Comparison of ENCODE assay signal across 14 cellular contexts in the genomic region with DNA sequence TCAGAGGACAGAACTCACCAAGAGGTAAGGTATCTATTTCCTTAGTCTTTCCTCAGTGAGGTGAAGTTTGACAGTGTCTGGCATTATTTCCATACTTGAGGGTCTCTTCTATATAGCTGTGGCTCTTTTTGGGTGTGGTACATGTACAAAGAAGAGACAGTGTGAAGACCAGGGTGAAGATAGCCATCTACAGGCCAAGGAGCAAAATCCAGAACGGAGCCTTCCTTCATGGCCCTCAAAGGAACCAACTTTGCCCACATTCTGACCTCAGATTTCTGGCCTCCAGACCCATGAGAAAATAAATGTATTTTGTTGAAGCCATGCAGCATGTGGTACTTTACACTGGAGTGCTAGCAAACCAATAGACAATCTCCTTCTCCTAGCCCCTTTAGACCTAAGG.
"Had no signal": no experiment of that assay in that cellular context is flagged by ENCODE, and none has a peak within 500 bp of the region (broad histone marks: within the 10 kb centered on the region; RNA-seq: fewer than 3 reads in every experiment).

No MANE protein-coding gene starts in this region.

- H3K27me3 ChIP-seq: gastroesophageal sphincter, thyroid gland, vagina had no signal

- H3K9ac ChIP-seq: parathyroid adenoma had no signal

- H3K9me3 ChIP-seq: gastroesophageal sphincter, thyroid gland, vagina had no signal

- H3K4me1 ChIP-seq: gastroesophageal sphincter, parathyroid adenoma, thyroid gland, vagina had no signal

- H3K27ac Mint-ChIP-seq: activated CD4-positive, alpha-beta memory T cell treated with anti-CD3 and anti-CD28 coated beads for 36 hours; T-helper 2 cell treated with Interferon-gamma antibody and Interleukin-4, amounts not matched to agents 5 μg/mL and 100 μg/mL, for 36 hours had no signal

- H3K9me3 Mint-ChIP-seq: activated CD4-positive, alpha-beta memory T cell treated with anti-CD3 and anti-CD28 coated beads for 36 hours; T-helper 2 cell treated with Interferon-gamma antibody and Interleukin-4, amounts not matched to agents 5 μg/mL and 100 μg/mL, for 36 hours had no signal

- H3K79me2 ChIP-seq: parathyroid adenoma had no signal

- H3K27me3 Mint-ChIP-seq: activated CD4-positive, alpha-beta memory T cell treated with anti-CD3 and anti-CD28 coated beads for 36 hours had no signal

- H2AFZ ChIP-seq: parathyroid adenoma had no signal

- H3K4me3 ChIP-seq: coronary artery, gastroesophageal sphincter, thyroid gland, vagina had no signal

- H3K36me3 Mint-ChIP-seq: activated CD4-positive, alpha-beta memory T cell treated with anti-CD3 and anti-CD28 coated beads for 36 hours had no signal

- ATAC-seq: gastroesophageal sphincter, left ventricle myocardium superior had no signal

- H3K36me3 ChIP-seq: gastroesophageal sphincter, thyroid gland, vagina had no signal

- H3K4me3 Mint-ChIP-seq: activated CD4-positive, alpha-beta memory T cell treated with anti-CD3 and anti-CD28 coated beads for 36 hours; T-helper 2 cell treated with Interferon-gamma antibody and Interleukin-4, amounts not matched to agents 5 μg/mL and 100 μg/mL, for 36 hours had no signal

- H3K27ac ChIP-seq: coronary artery, gastroesophageal sphincter, parathyroid adenoma, thyroid gland, vagina had no signal

- DNase-seq: activated CD4-positive, alpha-beta memory T cell treated with anti-CD3 and anti-CD28 coated beads for 36 hours; activated CD4-positive, alpha-beta T cell treated with anti-CD3 and anti-CD28 coated beads for 1 hour; activated T-cell treated with anti-CD3 and anti-CD28 coated beads, Interleukin-2, amount 50 U/mL, for 48 hours; central memory CD4-positive, alpha-beta T cell; effector CD8-positive, alpha-beta T cell; left ventricle myocardium superior; stimulated activated CD4-positive, alpha-beta T cell treated with anti-CD3 and anti-CD28 coated beads, Interleukin-15, amount 100 ng/mL, for 24 hours; stimulated activated CD4-positive, alpha-beta T cell treated with anti-CD3 and anti-CD28 coated beads, Interleukin-4, amount 100 ng/mL, for 4 hours; thyroid gland had no signal
